In the genomic region with DNA sequence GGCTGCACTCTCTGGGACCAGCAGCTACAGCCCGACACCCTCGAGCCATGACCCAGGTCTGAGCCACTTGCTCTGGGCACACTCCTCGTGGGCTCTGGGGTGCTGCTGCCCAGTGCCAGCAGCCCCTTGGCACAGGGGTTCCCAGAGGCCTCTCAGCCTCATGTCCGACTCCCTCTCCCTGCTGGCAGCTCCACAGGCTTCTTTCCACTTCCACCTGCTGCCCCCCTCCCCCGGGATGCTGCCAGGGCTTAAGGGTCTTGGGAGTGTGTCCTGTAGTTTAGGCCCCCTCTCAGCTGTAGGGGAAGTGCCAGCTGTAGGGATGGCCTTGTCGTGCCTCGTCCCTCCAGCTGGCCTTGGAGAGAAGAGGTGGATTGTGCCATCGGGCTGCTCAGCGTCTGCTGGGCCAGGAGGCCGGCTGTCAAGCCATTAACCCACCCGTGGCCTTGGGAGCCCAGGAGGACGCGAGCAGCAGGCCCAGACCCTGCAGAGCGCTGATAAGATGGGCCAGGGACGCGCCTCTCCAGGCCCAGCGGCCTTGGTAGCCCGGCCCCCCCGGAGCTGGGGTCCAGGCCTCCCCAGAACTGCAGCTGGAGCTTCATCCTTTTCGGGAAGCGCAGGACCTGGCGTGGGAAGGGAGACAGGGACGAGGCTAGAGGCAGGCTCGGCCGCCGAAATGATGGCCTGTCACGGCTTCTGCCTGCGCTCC, we compare ENCODE assay signal across 8 cellular contexts. TPM values are rescaled to one million over a fixed set of nuclear protein-coding genes. Genes with fewer than 3 reads are reported as not detected.
DNase-seq lines count a peak whose midpoint lies in the region; ATAC-seq and TF ChIP-seq lines count a peak whose summit lies in the region.

No MANE protein-coding gene starts in this region.

- intact Hi-C loops in CD4-positive, alpha-beta T cell (cut with DNase I, micrococcal nuclease) = loop anchor here (5.0 kb wide), 2 partner anchors 44 to 1201 kb away; a partner anchor contains a TSS
- intact Hi-C loops in esophagus muscularis mucosa (cut with DNase I) = no loop called here

- H4K20me1 ChIP-seq in osteoblast (ENCODE audit: insufficient read depth, low read length) = no peaks in the 10 kb centered on the region

- no peaks in the 10 kb centered on the region for H3K36me3 Mint-ChIP-seq in CD4-positive, alpha-beta T cell (ENCODE audit: low read depth)

- H3K27ac ChIP-seq in CD4-positive, alpha-beta T cell (ENCODE audit: low read depth, low read length) = peak overlapping the region; percentile 7
- H3K27ac ChIP-seq in SK-N-MC (peak overlapping the region; percentile 80; the same call in 1 of the 2 replicates), esophagus muscularis mucosa (replicated peaks in 1 of 4) (peak overlapping the region; percentile 84 to 87 (median 86)), osteoblast (ENCODE audit: low read depth, low read length) (peak overlapping the region; percentile 45)

- POLR2A ChIA-PET in CD4-positive, alpha-beta T cell (lab: Charles Lee) = interaction anchor here (0.7 to 1.4 kb wide), 3 partner anchors 41 to 117 kb away, joined by 3 to 4 read pairs (median 4); a partner anchor contains a TSS

- TF ChIP-seq POLR2A in esophagus muscularis mucosa (IDR thresholded peaks at IDR 0.05; ENCODE audit: low read depth) = no peak

- 49% methylated on average over 20 of the region's 28 CpGs for WGBS in esophagus muscularis mucosa

- peak in 1 of 10 experiments; percentile 1 for DNase-seq in CD4-positive, alpha-beta T cell
- DNase-seq in SK-N-MC (ENCODE audit: low read depth, low spot score) = no peak
- DNase-seq in esophagus muscularis mucosa (ENCODE audit: extremely low spot score) = no peak
- DNase-seq in osteoblast (ENCODE audit: insufficient read length, low spot score, missing footprints) = peak; percentile 79
- no peak for DNase-seq in SKM-1 treated with dmso at 0.1 percent for 144 hours (lab: John Stamatoyannopoulos, UW; ENCODE audit: unreplicated experiment)
- DNase-seq in NCI-H526 (lab: John Stamatoyannopoulos, UW) = no peak

- H3K4me1 ChIP-seq in esophagus muscularis mucosa (peaks cover 11 to 38% (median 35%) of the 10 kb centered on the region in 4 donors), osteoblast (ENCODE audit: insufficient read depth, low read length) (peaks cover 3% of the 10 kb centered on the region)

- peak overlapping the region; percentile 82 for H3K4me2 ChIP-seq in osteoblast (ENCODE audit: insufficient read depth, low read length)

- TF ChIP-seq CTCF in CD4-positive, alpha-beta T cell (IDR thresholded peaks at IDR 0.05) = no peak
- TF ChIP-seq CTCF in esophagus muscularis mucosa (IDR thresholded peaks at IDR 0.05) = no peak
- no peak for TF ChIP-seq CTCF in osteoblast (IDR thresholded peaks at IDR 0.05; ENCODE audit: extremely low read depth, low read depth, low read length)

- peak overlapping the region; percentile 71 for H3K9ac ChIP-seq in SK-N-MC (ENCODE audit: insufficient read length)

- no peak for ATAC-seq in CD4-positive, alpha-beta T cell (ENCODE audit: poor library complexity)
- ATAC-seq in HG02973 (IDR thresholded peaks at IDR 0.05; ENCODE audit: unreplicated experiment) (no peak), GM21423 (IDR thresholded peaks at IDR 0.05; ENCODE audit: unreplicated experiment) (no peak)

- no peak for TF ChIP-seq EP300 in esophagus muscularis mucosa (IDR thresholded peaks at IDR 0.05)

- no peaks in the 10 kb centered on the region for H3K9me3 ChIP-seq in CD4-positive, alpha-beta T cell (ENCODE audit: control insufficient read depth, low read length)
- H3K9me3 ChIP-seq in SK-N-MC (ENCODE audit: low read depth, low read length) = no peaks in the 10 kb centered on the region
- H3K9me3 ChIP-seq in esophagus muscularis mucosa = no peaks in the 10 kb centered on the region
- no peaks in the 10 kb centered on the region for H3K9me3 ChIP-seq in osteoblast (ENCODE audit: low read depth, low read length)

- H3K4me3 Mint-ChIP-seq in CD4-positive, alpha-beta T cell = peak overlapping the region; percentile 89

- H3K4me3 ChIP-seq in SK-N-MC (peak overlapping the region; percentile 81), esophagus muscularis mucosa (peak overlapping the region; percentile 64 to 78 (median 64)), osteoblast (ENCODE audit: insufficient read depth, low read length) (peak overlapping the region; percentile 75)

- H3K36me3 ChIP-seq in SK-N-MC (ENCODE audit: insufficient read depth, low read length) = no peaks in the 10 kb centered on the region
- H3K36me3 ChIP-seq in esophagus muscularis mucosa = no peaks in the 10 kb centered on the region
- H3K36me3 ChIP-seq in osteoblast (ENCODE audit: insufficient read depth, low read length) = no peaks in the 10 kb centered on the region

- peak overlapping the region; percentile 89 for H3K27ac Mint-ChIP-seq in CD4-positive, alpha-beta T cell

- peaks cover 2% of the 10 kb centered on the region for H3K79me2 ChIP-seq in osteoblast (ENCODE audit: insufficient read depth, low read length)

- CTCF ChIA-PET in CD4-positive, alpha-beta T cell (lab: Charles Lee) = interaction anchor here (1.7 to 1.9 kb wide), 2 partner anchors 41 to 44 kb away, joined by 9 read pairs; a partner anchor contains a TSS

- no peaks in the 10 kb centered on the region for H3K27me3 Mint-ChIP-seq in CD4-positive, alpha-beta T cell

- H2AFZ ChIP-seq in osteoblast (ENCODE audit: low read length) = peak overlapping the region; percentile 85

- no peaks in the 10 kb centered on the region for H3K9me3 Mint-ChIP-seq in CD4-positive, alpha-beta T cell

- peaks cover 30% of the 10 kb centered on the region for H3K4me1 Mint-ChIP-seq in CD4-positive, alpha-beta T cell (ENCODE audit: low read depth)

- H3K27me3 ChIP-seq in CD4-positive, alpha-beta T cell (ENCODE audit: control insufficient read depth, insufficient read depth, low read length) = no peaks in the 10 kb centered on the region
- peaks cover 0 to 4% (median 0%) of the 10 kb centered on the region in 4 donors for H3K27me3 ChIP-seq in esophagus muscularis mucosa
- H3K27me3 ChIP-seq in osteoblast (ENCODE audit: insufficient read depth, low read length) = no peaks in the 10 kb centered on the region

RNA-seq across cellular contexts. Expression of a gene that starts 1.0 kb away (rescaled TPM):
- total RNA-seq in CD4-positive, alpha-beta T cell = 1 to 10 TPM; 2.7 to 3.2 TPM
- 1 to 10 TPM; 2.9 to 5.2 (median 4.5) TPM for total RNA-seq in esophagus muscularis mucosa
- total RNA-seq in osteoblast = 3.6 and 4.1 TPM in 2 replicates

RNA-seq across cellular contexts. Expression of a gene that starts 44.1 kb away (rescaled TPM):
- total RNA-seq in CD4-positive, alpha-beta T cell = 1 to 10 TPM in 1 of 2 experiments, under 1 TPM in 1; 0.61 to 1.6 TPM
- total RNA-seq in esophagus muscularis mucosa (1 to 10 TPM; 2.7 to 4.4 (median 3.6) TPM), osteoblast (13.0 and 13.8 TPM in 2 replicates)

RNA-seq across cellular contexts. Expression of a gene that starts 49.2 kb away (rescaled TPM):
- total RNA-seq in CD4-positive, alpha-beta T cell = not detected
- 1 to 10 TPM in 3 of 4 donors, not detected in 1; 1.4 to 4.2 (median 2.1) TPM for total RNA-seq in esophagus muscularis mucosa
- not detected in 2 replicates for total RNA-seq in osteoblast

Comparison
In these comparisons a context has a peak if more than half of its experiments do, and no peak if none do; other contexts are left out.
1. H3K27ac ChIP-seq: peak in every context shown above with its lines; median percentile 86 in esophagus muscularis mucosa; 80 in SK-N-MC; 45 in osteoblast; 7 in CD4-positive, alpha-beta T cell.